ENCODE assay signal across 1 cellular context in the genomic region with DNA sequence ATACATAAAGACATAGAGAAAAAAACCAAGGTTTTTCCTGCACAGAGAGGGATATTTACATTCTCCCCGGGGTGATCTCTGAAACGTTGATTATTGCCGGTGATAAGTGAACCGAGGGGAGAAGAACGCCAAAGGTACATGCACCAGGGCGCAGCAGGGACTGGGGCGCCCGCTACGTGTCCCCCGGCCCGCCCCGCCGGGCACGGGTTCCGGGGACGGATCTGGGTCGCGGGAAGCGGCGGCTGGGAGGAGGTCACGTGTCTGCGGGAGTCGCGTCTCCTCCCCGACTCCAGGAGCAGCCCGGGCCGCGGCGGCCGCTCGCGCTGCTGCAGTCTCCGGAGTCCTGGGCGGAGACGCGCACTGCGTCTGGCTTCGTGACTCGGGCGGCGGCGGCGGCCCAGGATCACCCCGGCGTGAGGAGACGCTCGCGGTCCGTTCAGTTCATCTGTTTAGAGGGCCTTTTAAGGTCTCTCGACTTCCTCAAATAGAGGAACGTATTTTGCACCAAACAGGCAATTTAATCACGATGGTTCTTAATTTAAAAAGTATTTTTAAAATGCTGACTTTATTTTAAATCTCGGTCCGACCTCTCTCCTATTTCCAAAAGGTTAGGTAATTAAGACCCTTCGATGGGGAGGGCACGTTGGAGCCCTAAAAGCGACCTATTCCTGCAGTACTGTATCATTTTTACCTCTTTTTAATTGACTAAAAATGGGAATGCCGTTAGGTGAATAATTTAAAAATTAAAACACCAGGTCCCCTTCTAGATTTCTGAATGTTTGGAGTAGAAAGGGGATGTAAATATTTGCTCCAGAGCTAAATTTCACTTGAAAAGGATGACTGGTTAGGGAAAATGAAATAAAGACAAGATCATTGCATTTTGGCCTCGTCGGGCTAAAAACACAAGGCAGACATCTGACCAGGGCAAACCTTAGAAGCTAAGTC.
TF ChIP-seq lines count a peak whose summit lies in the region.

No MANE protein-coding gene starts in this region.

TF ChIP-seq in GM12878, 131 proteins besides CTCF, POLR2A, EP300 and RAD21 (continued from another document):
- TF ChIP-seq REST (IDR thresholded peaks at IDR 0.05; ENCODE audit: low read depth, low read length) (no peak), NFXL1 (IDR thresholded peaks at IDR 0.05; ENCODE audit: borderline replicate concordance) (no peak), HDAC6 (IDR thresholded peaks at IDR 0.05; ENCODE audit: unreplicated experiment) (peak; percentile 95), FOXM1 (IDR thresholded peaks at IDR 0.05; ENCODE audit: low read depth, low read length) (no peak)
- TF ChIP-seq, protein P1, sequence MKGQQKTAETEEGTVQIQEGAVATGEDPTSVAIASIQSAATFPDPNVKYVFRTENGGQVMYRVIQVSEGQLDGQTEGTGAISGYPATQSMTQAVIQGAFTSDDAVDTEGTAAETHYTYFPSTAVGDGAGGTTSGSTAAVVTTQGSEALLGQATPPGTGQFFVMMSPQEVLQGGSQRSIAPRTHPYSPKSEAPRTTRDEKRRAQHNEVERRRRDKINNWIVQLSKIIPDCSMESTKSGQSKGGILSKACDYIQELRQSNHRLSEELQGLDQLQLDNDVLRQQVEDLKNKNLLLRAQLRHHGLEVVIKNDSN (IDR thresholded peaks at IDR 0.05; ENCODE audit: borderline replicate concordance, extremely low read length, insufficient read depth, low read depth, low read length), result peak; percentile 53
